Comparison of ENCODE assay signal across 8 cellular contexts in genomic region chr1:165696625-165697100, GRCh38. TPM values are rescaled to one million over a fixed set of nuclear protein-coding genes. Genes with fewer than 3 reads are reported as not detected.
A peak's percentile ranks its signal among the peaks of the same experiment; 100 is the strongest.
DNase-seq lines count a peak whose midpoint lies in the region; ATAC-seq and TF ChIP-seq lines count a peak whose summit lies in the region.

No MANE protein-coding gene starts in this region.

- H3K27me3 ChIP-seq in HUES48 (ENCODE audit: control insufficient read depth, insufficient read depth, low read length) (no peaks in the 10 kb centered on the region), spleen (replicated peaks in 1 of 7) (no peaks in the 10 kb centered on the region)

- H3K36me3 ChIP-seq in HUES48 (ENCODE audit: control insufficient read depth, insufficient read depth, low read length) (no peaks in the 10 kb centered on the region), spleen (peaks cover 0 to 23% (median 0%) of the 10 kb centered on the region in 6 donors)

- H3K27ac ChIP-seq in HUES48 (ENCODE audit: low read depth, low read length) = no peak overlapping the region
- peak overlapping the region in 7 of 8 donors; percentile 51 to 99 (median 97) for H3K27ac ChIP-seq in spleen

- 11 to 19% (median 17%) methylated on average over 2 of the region's 2 CpGs for WGBS in spleen, 5 donors

- H3K27ac Mint-ChIP-seq in activated naive CD8-positive, alpha-beta T cell treated with anti-CD3 and anti-CD28 coated beads, Interleukin-2, amount 10 ng/mL, durations not matched to agents 7 days and 5 days = peak overlapping the region; percentile 34

- H3K9ac ChIP-seq in HUES48 (ENCODE audit: low read depth, low read length) = no peak overlapping the region

- peaks cover 30% of the 10 kb centered on the region for H3K36me3 Mint-ChIP-seq in activated naive CD8-positive, alpha-beta T cell treated with anti-CD3 and anti-CD28 coated beads, Interleukin-2, amount 10 ng/mL, durations not matched to agents 7 days and 5 days

- TF ChIP-seq POLR2A in spleen (IDR thresholded peaks at IDR 0.05) = no peak

- peak overlapping the region; percentile 100 for H3K4me3 Mint-ChIP-seq in activated naive CD8-positive, alpha-beta T cell treated with anti-CD3 and anti-CD28 coated beads, Interleukin-2, amount 10 ng/mL, durations not matched to agents 7 days and 5 days

- POLR2A ChIA-PET in activated naive CD8-positive, alpha-beta T cell treated with anti-CD3 and anti-CD28 coated beads, Interleukin-2, amount 10 ng/mL, durations not matched to agents 7 days and 5 days (lab: Charles Lee) = interaction anchor here (2.3 to 2.8 kb wide), 3 partner anchors 65 to 132 kb away, joined by 7 to 32 read pairs (median 11); partner anchors contain the start of genes MGST3, TMCO1 and UCK2

- peaks cover 11% of the 10 kb centered on the region; the same call in 1 of the 2 replicates for H3K4me1 ChIP-seq in HUES48 (ENCODE audit: control insufficient read depth, insufficient read depth, low read length)
- H3K4me1 ChIP-seq in spleen = peaks cover 17 to 49% (median 34%) of the 10 kb centered on the region in 6 donors

- intact Hi-C loops in spleen (cut with DNase I; ENCODE audit: low total_unique reads) = loop anchor here (5.0 to 10.0 kb wide), 2 partner anchors 64 to 92 kb away; partner anchors contain the start of gene MGST3

- TF ChIP-seq CTCF in spleen (IDR thresholded peaks at IDR 0.05 in 8 of 11, conservative IDR thresholded peaks at IDR 0.05 in 3 of 11) = no peak

- no peaks in the 10 kb centered on the region for H3K9me3 ChIP-seq in HUES48 (ENCODE audit: control insufficient read depth, insufficient read depth, low read length)
- no peaks in the 10 kb centered on the region for H3K9me3 ChIP-seq in spleen

- H3K4me1 Mint-ChIP-seq in activated naive CD8-positive, alpha-beta T cell treated with anti-CD3 and anti-CD28 coated beads, Interleukin-2, amount 10 ng/mL, durations not matched to agents 7 days and 5 days = peaks cover 20% of the 10 kb centered on the region

- no peak for ATAC-seq in activated naive CD8-positive, alpha-beta T cell treated with anti-CD3 and anti-CD28 coated beads, Interleukin-2, amount 10 ng/mL, durations not matched to agents 7 days and 5 days (ENCODE audit: low read depth)
- ATAC-seq in HG03108 (IDR thresholded peaks at IDR 0.05; ENCODE audit: unreplicated experiment) (no peak), GM18520 (IDR thresholded peaks at IDR 0.05; ENCODE audit: unreplicated experiment) (no peak)

- H3K27me3 Mint-ChIP-seq in activated naive CD8-positive, alpha-beta T cell treated with anti-CD3 and anti-CD28 coated beads, Interleukin-2, amount 10 ng/mL, durations not matched to agents 7 days and 5 days = peaks cover 2% of the 10 kb centered on the region

- DNase-seq in AG08396 (ENCODE audit: low spot score) (peak; percentile 50), hepatic stellate cell (ENCODE audit: low spot score) (peak; percentile 17), spleen (no peak)
- DNase-seq in activated naive CD8-positive, alpha-beta T cell treated with anti-CD3 and anti-CD28 coated beads, Interleukin-2, amount 10 ng/mL, durations not matched to agents 7 days and 5 days = no peak
- no peak for DNase-seq in effector CD8-positive, alpha-beta T cell (lab: John Stamatoyannopoulos, UW)

- H3K4me3 ChIP-seq in HUES48 (ENCODE audit: low read depth, low read length) (peak overlapping the region; percentile 86), spleen (peak overlapping the region in 5 of 8 donors; percentile 66 to 84 (median 72))

- H3K9me3 Mint-ChIP-seq in activated naive CD8-positive, alpha-beta T cell treated with anti-CD3 and anti-CD28 coated beads, Interleukin-2, amount 10 ng/mL, durations not matched to agents 7 days and 5 days = no peaks in the 10 kb centered on the region

RNA-seq across cellular contexts. Expression of gene ALDH9A1, which starts 1.7 kb away (rescaled TPM):
- 10 to 100 TPM; 37.7 to 43.8 TPM for total RNA-seq in activated naive CD8-positive, alpha-beta T cell treated with anti-CD3 and anti-CD28 coated beads, Interleukin-2, amount 10 ng/mL, durations not matched to agents 7 days and 5 days
- 100 to 1,000 TPM in 1 of 7 donors, 10 to 100 TPM in 6; 51.3 to 103 (median 69.3) TPM for total RNA-seq in spleen
- 10 to 100 TPM; 33.0 to 38.9 (median 37.5) TPM for polyA plus RNA-seq in spleen

Comparison
In these comparisons a context has a peak if more than half of its experiments do, and no peak if none do; other contexts are left out.
1. DNase-seq: peak in AG08396 (single experiment) and hepatic stellate cell (single experiment); none in activated naive CD8-positive, alpha-beta T cell treated with anti-CD3 and anti-CD28 coated beads, Interleukin-2, amount 10 ng/mL, durations not matched to agents 7 days and 5 days (single experiment), spleen (single experiment) and effector CD8-positive, alpha-beta T cell (single experiment).